Comparison of ENCODE assay signal across 7 cellular contexts in the genomic region with DNA sequence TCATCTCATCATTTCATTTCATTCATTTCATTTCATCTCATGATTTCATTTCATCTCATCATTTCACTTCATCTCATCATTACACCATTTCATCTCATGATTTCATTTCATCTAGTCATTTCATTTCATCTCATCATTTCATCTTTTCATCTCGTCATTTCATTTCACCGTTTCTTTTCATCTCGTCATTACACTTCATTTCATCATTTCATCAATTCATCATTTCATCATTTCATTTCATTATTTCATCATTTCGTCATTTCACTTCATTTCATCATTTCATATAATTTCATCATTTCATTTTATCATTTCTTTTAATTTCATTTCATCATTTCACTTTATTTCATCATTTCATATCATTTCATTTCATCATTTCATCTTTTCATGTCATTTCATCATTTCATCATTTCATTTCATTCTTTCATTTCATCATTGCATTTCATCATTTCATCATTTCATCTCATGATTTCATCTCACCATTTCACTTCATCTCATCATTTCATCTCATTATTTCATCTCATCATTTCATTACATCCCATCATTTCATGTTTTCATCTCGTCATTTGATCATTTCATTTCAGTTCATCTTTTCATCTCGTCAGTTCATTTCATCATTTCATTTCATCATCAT. TPM values are rescaled to one million over a fixed set of nuclear protein-coding genes. Genes with fewer than 3 reads are reported as not detected.
"Had no signal": no experiment of that assay in that cellular context is flagged by ENCODE, and none has a peak within 500 bp of the region (broad histone marks: within the 10 kb centered on the region; RNA-seq: fewer than 3 reads in every experiment).

No MANE protein-coding gene starts in this region.

RNA-seq across cellular contexts. Expression of a gene that starts 30.6 kb away (rescaled TPM):
- total RNA-seq: activated B cell treated with CpG ODN at 0.5 μM for 24 hours; activated CD4-positive, alpha-beta memory T cell treated with anti-CD3 and anti-CD28 coated beads for 36 hours; activated naive CD4-positive, alpha-beta T cell treated with anti-CD3 and anti-CD28 coated beads for 36 hours; activated T-helper 17 cell treated with anti-CD3 and anti-CD28 coated beads, Interleukin-2, amount 50 U/mL, for 72 hours; astrocyte; MCF 10A; PC-3 had no signal
